8 cellular contexts compared by ENCODE assay signal in the genomic region with DNA sequence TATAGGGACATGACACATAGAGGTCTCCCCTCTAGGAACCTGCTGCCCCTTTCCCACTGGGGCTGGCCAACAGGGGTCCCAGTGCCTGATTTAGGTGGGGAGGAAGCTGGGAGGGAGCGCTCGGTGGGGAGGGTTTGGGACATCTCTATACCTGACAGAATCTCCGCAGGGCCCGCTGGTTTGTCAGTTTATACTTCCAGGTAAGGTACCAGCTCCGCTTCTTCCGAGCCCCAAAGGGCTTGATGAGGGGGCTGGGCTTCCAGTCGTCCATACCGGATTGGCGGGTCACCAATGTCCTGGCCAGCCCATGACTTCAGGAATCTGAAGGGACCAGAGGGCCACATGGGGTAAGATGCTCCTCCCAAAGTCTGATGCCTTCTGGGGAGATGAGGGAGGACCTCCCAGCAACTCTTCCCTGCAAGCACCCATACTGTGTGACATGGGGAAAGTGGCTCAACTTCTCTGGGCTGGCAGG. TPM values are rescaled to one million over a fixed set of nuclear protein-coding genes. Genes with fewer than 3 reads are reported as not detected.
A peak's percentile ranks its signal among the peaks of the same experiment; 100 is the strongest.
DNase-seq lines count a peak whose midpoint lies in the region; ATAC-seq and TF ChIP-seq lines count a peak whose summit lies in the region.

No MANE protein-coding gene starts in this region.

- H4K20me1 ChIP-seq in MM.1S (ENCODE audit: insufficient read depth, low read length) = no peaks in the 10 kb centered on the region

- intact Hi-C loops in Caco-2 (cut with micrococcal nuclease; ENCODE audit: unreplicated experiment) (no loop called here), left colon (cut with DNase I, micrococcal nuclease) (no loop called here)

- H3K4me1 Mint-ChIP-seq in Caco-2 (ENCODE audit: low read depth, unreplicated experiment) (no peaks in the 10 kb centered on the region), endothelial cell (ENCODE audit: unreplicated experiment) (peaks cover 8% of the 10 kb centered on the region)

- H3K27ac ChIP-seq in MM.1S (ENCODE audit: low read length) = no peak overlapping the region
- H3K27ac ChIP-seq in neutrophil = no peak overlapping the region

- 0 out of 2 replicates have a peak, but pooled peaks cover 4% of the 10 kb centered on the region for H3F3A ChIP-seq in MM.1S (ENCODE audit: insufficient read depth, low read length)

- H3K27me3 Mint-ChIP-seq in Caco-2 (ENCODE audit: insufficient read depth, unreplicated experiment) (no peaks in the 10 kb centered on the region), endothelial cell (ENCODE audit: unreplicated experiment) (peaks cover 6% of the 10 kb centered on the region)

- TF ChIP-seq CTCF in Caco-2 (IDR thresholded peaks at IDR 0.05; ENCODE audit: insufficient read depth in 1 of 2, low read depth in 1 of 2, low read length in 1 of 2, severe bottlenecking in 1 of 2, unreplicated experiment in 1 of 2) (no peak), MM.1S (IDR thresholded peaks at IDR 0.05; ENCODE audit: low read length) (no peak), endothelial cell (IDR thresholded peaks at IDR 0.05; ENCODE audit: unreplicated experiment) (no peak), neutrophil (IDR thresholded peaks at IDR 0.05) (no peak)

- no peaks in the 10 kb centered on the region for H3K36me3 Mint-ChIP-seq in Caco-2 (ENCODE audit: insufficient read depth, unreplicated experiment)
- H3K36me3 Mint-ChIP-seq in endothelial cell (ENCODE audit: low read depth, unreplicated experiment) = peaks cover 26% of the 10 kb centered on the region

- H3K4me3 Mint-ChIP-seq in Caco-2 (ENCODE audit: unreplicated experiment) (peak overlapping the region; percentile 68), endothelial cell (ENCODE audit: unreplicated experiment) (peak overlapping the region; percentile 89)

- H3K9me3 Mint-ChIP-seq in Caco-2 (ENCODE audit: unreplicated experiment) (no peaks in the 10 kb centered on the region), endothelial cell (ENCODE audit: unreplicated experiment) (no peaks in the 10 kb centered on the region)

- no peaks in the 10 kb centered on the region for H3K9me2 ChIP-seq in MM.1S (replicated peaks; ENCODE audit: insufficient read depth, low read length)

- H2AFZ ChIP-seq in MM.1S (ENCODE audit: low read length) = peak overlapping the region; percentile 94

- CTCF ChIA-PET in Caco-2 (lab: Charles Lee) = interaction anchor here (1.0 to 1.5 kb wide), 2 partner anchors 14 to 26 kb away, joined by 3 to 4 read pairs; no protein-coding TSS in a partner anchor

- H3K36me3 ChIP-seq in Caco-2 (ENCODE audit: control insufficient read depth, insufficient read depth, low read length) (no peaks in the 10 kb centered on the region; the same call in 1 of the 2 replicates), MM.1S (replicated peaks; ENCODE audit: insufficient read depth, low read length) (no peaks in the 10 kb centered on the region), neutrophil (peaks cover 13% of the 10 kb centered on the region)

- no TSS peak for BruUV-seq in Caco-2 (replicated peaks; lab: Mats Ljungman, UMichigan)

- H3K4me1 ChIP-seq in Caco-2 (no peaks in the 10 kb centered on the region), MM.1S (ENCODE audit: low read length) (no peaks in the 10 kb centered on the region), neutrophil (ENCODE audit: control insufficient read depth in 1 of 2, insufficient read depth in 1 of 2, low read depth in 1 of 2, low read length in 1 of 2) (peaks cover 20 to 25% of the 10 kb centered on the region in 2 experiments)

- H3K27ac Mint-ChIP-seq in Caco-2 (ENCODE audit: unreplicated experiment) (no peak overlapping the region), endothelial cell (ENCODE audit: unreplicated experiment) (no peak overlapping the region)

- ATAC-seq in left colon = no peak
- ATAC-seq in HG03280 (IDR thresholded peaks at IDR 0.05; ENCODE audit: unreplicated experiment) = no peak
- ATAC-seq in GM19467 (IDR thresholded peaks at IDR 0.05; ENCODE audit: unreplicated experiment) = no peak

- peak overlapping the region; percentile 93 for H3K4me2 ChIP-seq in MM.1S (ENCODE audit: low read depth, low read length)

- H3K27me3 ChIP-seq in Caco-2 (replicated peaks; ENCODE audit: control insufficient read depth, insufficient read depth, low read length) (no peaks in the 10 kb centered on the region), MM.1S (replicated peaks; ENCODE audit: insufficient read depth, low read length) (no peaks in the 10 kb centered on the region), neutrophil (no peaks in the 10 kb centered on the region)

- DNase-seq in Caco-2 (no peak), MM.1S (no peak), endothelial cell (ENCODE audit: low spot score) (no peak), NCI-H69 (lab: John Stamatoyannopoulos, UW) (no peak), left colon (no peak)

- H3K9me3 ChIP-seq in Caco-2 (no peaks in the 10 kb centered on the region), MM.1S (replicated peaks; ENCODE audit: insufficient read depth, low read length) (no peaks in the 10 kb centered on the region), neutrophil (no peaks in the 10 kb centered on the region)

- POLR2A ChIA-PET in Caco-2 (lab: Charles Lee) = no interaction called here

- peak overlapping the region; percentile 82 for H3K9ac ChIP-seq in MM.1S (ENCODE audit: low read length)

- peaks cover 3% of the 10 kb centered on the region; the same call in 1 of the 2 replicates for H3K79me2 ChIP-seq in MM.1S (ENCODE audit: low read length)

- peak overlapping the region; percentile 68 for H3K4me3 ChIP-seq in Caco-2 (ENCODE audit: low read depth, low read length)
- peak overlapping the region; percentile 69 for H3K4me3 ChIP-seq in MM.1S (ENCODE audit: low read length)
- H3K4me3 ChIP-seq in neutrophil (ENCODE audit: low read depth in 1 of 2, low read length in 1 of 2) = peak overlapping the region; percentile 69 to 70

RNA-seq across cellular contexts. Expression of a gene that starts 0.6 kb away (rescaled TPM):
- 34.9 TPM in 2 replicates for total RNA-seq in Caco-2 (2022)
- 37.8 TPM for total RNA-seq in endothelial cell (ENCODE audit: unreplicated experiment)
- total RNA-seq in left colon = 10 to 100 TPM; 27.3 to 31.9 TPM

RNA-seq across cellular contexts. Expression of a gene that starts 5.5 kb away (rescaled TPM):
- total RNA-seq in Caco-2 (2022) (not detected in 2 replicates), endothelial cell (ENCODE audit: unreplicated experiment) (0.41 TPM), left colon (1 to 10 TPM; 1.1 to 1.5 TPM)

RNA-seq across cellular contexts. Expression of a gene that starts 21.3 kb away (rescaled TPM):
- total RNA-seq in Caco-2 (2022) (not detected in 2 replicates), endothelial cell (ENCODE audit: unreplicated experiment) (not detected), left colon (not detected)

RNA-seq across cellular contexts. Expression of a gene that starts 22.7 kb away (rescaled TPM):
- total RNA-seq in Caco-2 (2022) (0.34 and 0.44 TPM in 2 replicates), endothelial cell (ENCODE audit: unreplicated experiment) (1.1 TPM), left colon (1,000 to 10,000 TPM; 1,260 to 2,050 TPM)

RNA-seq across cellular contexts. Expression of a gene that starts 50.0 kb away (rescaled TPM):
- total RNA-seq in Caco-2 (2022) (29.1 and 30.6 TPM in 2 replicates), endothelial cell (ENCODE audit: unreplicated experiment) (9.3 TPM), left colon (1 to 10 TPM; 2.8 to 7.4 TPM)
